In genomic region chr20:2873747-2874041, GRCh38 we compare ENCODE assay signal across 8 cellular contexts. TPM values are rescaled to one million over a fixed set of nuclear protein-coding genes. Genes with fewer than 3 reads are reported as not detected.
A peak's percentile ranks its signal among the peaks of the same experiment; 100 is the strongest.
DNase-seq lines count a peak whose midpoint lies in the region; ATAC-seq, FAIRE-seq and TF ChIP-seq lines count a peak whose summit lies in the region.

No MANE protein-coding gene starts in this region.

- BruUV-seq in A673 (replicated peaks; lab: Mats Ljungman, UMichigan) (no TSS peak), endothelial cell of umbilical vein (replicated peaks; lab: Mats Ljungman, UMichigan) (no TSS peak)

- H3K27me3 Mint-ChIP-seq in natural killer cell (ENCODE audit: low read depth in 2 of 2): no peaks in the 10 kb centered on the region

- no peaks in the 10 kb centered on the region for H3K27me3 ChIP-seq in A673 (replicated peaks; ENCODE audit: insufficient read depth, low read depth, low read length, poor library complexity)
- no peaks in the 10 kb centered on the region for H3K27me3 ChIP-seq in endothelial cell of umbilical vein (ENCODE audit: control insufficient read depth in 2 of 2, insufficient read depth in 2 of 2, low read length in 2 of 2)
- no peaks in the 10 kb centered on the region for H3K27me3 ChIP-seq in subcutaneous abdominal adipose tissue (ENCODE audit: control insufficient read depth in 5 of 5, insufficient read depth in 4 of 5, low read length in 5 of 5)

- dilution Hi-C loops in endothelial cell of umbilical vein (cut with MboI; ENCODE audit: extremely low pct_ligation_motif_present, low sequenced_read_pairs): no loop called here

- H3K4me3 ChIP-seq in A673 (ENCODE audit: low read depth, low read length, poor library complexity, severe bottlenecking) (peak overlapping the region; percentile 100), endothelial cell of umbilical vein (replicated peaks in 1 of 3; ENCODE audit: insufficient read depth in 1 of 3, low read depth in 1 of 3, low read length in 3 of 3) (peak overlapping the region; percentile 55 to 80 (median 64)), subcutaneous abdominal adipose tissue (ENCODE audit: low read depth in 1 of 5, low read length in 5 of 5) (peak overlapping the region; percentile 80 to 91 (median 87))

- peak overlapping the region; percentile 82 for H3K4me3 Mint-ChIP-seq in natural killer cell

- H4K20me1 ChIP-seq in endothelial cell of umbilical vein (replicated peaks; ENCODE audit: control insufficient read depth, extremely low read depth, insufficient read depth, low read length): no peaks in the 10 kb centered on the region

- DNase-seq in A673 (ENCODE audit: low spot score) (peak; percentile 75), HuH-7.5 (ENCODE audit: low spot score) (peak; percentile 39), endothelial cell of umbilical vein (ENCODE audit: low read depth, low spot score) (peak; percentile 47), natural killer cell (no peak), GOT3 (lab: John Stamatoyannopoulos, UW) (no peak)
- DNase-seq in activated CD4-positive, alpha-beta T cell treated with anti-CD3 and anti-CD28 coated beads, Interleukin-2, amount 50 U/mL, for 48 hours: peak; percentile 52 to 65

- peak overlapping the region; percentile 6 for H2AFZ ChIP-seq in endothelial cell of umbilical vein (ENCODE audit: low read depth, low read length)

- POLR2A ChIA-PET in A673 (lab: Charles Lee; ENCODE audit: low non-redundant PET): no interaction called here
- POLR2A ChIA-PET in endothelial cell of umbilical vein (lab: Charles Lee): no interaction called here

- TF ChIP-seq CTCF in A673 (conservative IDR thresholded peaks at IDR 0.05; ENCODE audit: low read depth, low read length) (no peak), endothelial cell of umbilical vein (IDR thresholded peaks at IDR 0.05; ENCODE audit: extremely low read depth in 1 of 2, insufficient read depth in 1 of 2, low read depth in 1 of 2, low read length in 2 of 2) (no peak), natural killer cell (IDR thresholded peaks at IDR 0.05) (no peak)

- no peak for TF ChIP-seq POLR2A in endothelial cell of umbilical vein (IDR thresholded peaks at IDR 0.05; ENCODE audit: low read depth, low read length)

- H3K9me3 ChIP-seq in A673 (ENCODE audit: low read depth, low read length, poor library complexity, severe bottlenecking) (no peaks in the 10 kb centered on the region), endothelial cell of umbilical vein (replicated peaks; ENCODE audit: control insufficient read depth, insufficient read depth, low read length) (no peaks in the 10 kb centered on the region), subcutaneous abdominal adipose tissue (ENCODE audit: control insufficient read depth in 5 of 5, low read length in 5 of 5) (no peaks in the 10 kb centered on the region)

- CTCF ChIA-PET in A673 (lab: Charles Lee): no interaction called here
- CTCF ChIA-PET in endothelial cell of umbilical vein (lab: Charles Lee): no interaction called here

- peaks cover 43% of the 10 kb centered on the region for H3K79me2 ChIP-seq in endothelial cell of umbilical vein (ENCODE audit: control insufficient read depth, insufficient read depth, low read length)

- H3K36me3 Mint-ChIP-seq in natural killer cell: no peaks in the 10 kb centered on the region

- H3K9ac ChIP-seq in endothelial cell of umbilical vein (replicated peaks; ENCODE audit: extremely low read depth, insufficient read depth, low read length) (peak overlapping the region; percentile 64), subcutaneous abdominal adipose tissue (ENCODE audit: low read length in 5 of 5) (peak overlapping the region in 4 of 5 donors; percentile 71 to 89 (median 86))

- H3K4me1 ChIP-seq in A673 (ENCODE audit: insufficient read depth, low read length, poor library complexity, severe bottlenecking): peaks cover 32% of the 10 kb centered on the region
- H3K4me1 ChIP-seq in endothelial cell of umbilical vein (ENCODE audit: control insufficient read depth, extremely low read depth, insufficient read depth, low read length): peaks cover 35% of the 10 kb centered on the region
- H3K4me1 ChIP-seq in subcutaneous abdominal adipose tissue (ENCODE audit: control insufficient read depth in 5 of 5, insufficient read depth in 5 of 5, low read length in 5 of 5): peaks cover 6 to 57% (median 51%) of the 10 kb centered on the region in 5 donors

- peak overlapping the region; percentile 85 for H3K27ac ChIP-seq in A673 (ENCODE audit: low read depth, low read length, poor library complexity, severe bottlenecking)
- H3K27ac ChIP-seq in endothelial cell of umbilical vein (ENCODE audit: insufficient read depth, low read depth, low read length): peak overlapping the region; percentile 65
- H3K27ac ChIP-seq in subcutaneous abdominal adipose tissue (ENCODE audit: low read depth, low read length): no peak overlapping the region

- FAIRE-seq in endothelial cell of umbilical vein (lab: Jason Lieb, UNC): no peak

- peaks cover 68 to 71% of the 10 kb centered on the region in 2 donors for H3K4me1 Mint-ChIP-seq in natural killer cell

- H3K36me3 ChIP-seq in A673 (ENCODE audit: insufficient read depth, low read length, poor library complexity, severe bottlenecking) (no peaks in the 10 kb centered on the region), endothelial cell of umbilical vein (ENCODE audit: control insufficient read depth in 2 of 2, extremely low read depth in 1 of 2, insufficient read depth in 2 of 2, low read length in 2 of 2) (no peaks in the 10 kb centered on the region), subcutaneous abdominal adipose tissue (ENCODE audit: control insufficient read depth in 5 of 5, insufficient read depth in 5 of 5, low read length in 5 of 5) (no peaks in the 10 kb centered on the region)

- intact Hi-C loops in A673 (cut with micrococcal nuclease; ENCODE audit: unreplicated experiment): loop anchor here (5.0 kb wide), 1 partner anchor 124 kb away; no protein-coding TSS in a partner anchor
- intact Hi-C loops in endothelial cell of umbilical vein (cut with micrococcal nuclease): loop anchor here (2.0 to 5.0 kb wide), 5 partner anchors 33 to 174 kb away; partner anchors contain the start of genes MRPS26, PCED1A and VPS16
- intact Hi-C loops in natural killer cell (cut with micrococcal nuclease): loop anchor here (1.0 to 5.0 kb wide), 3 partner anchors 7 to 34 kb away; partner anchors contain the start of genes PCED1A and VPS16

- ATAC-seq in GM19328 (IDR thresholded peaks at IDR 0.05; ENCODE audit: unreplicated experiment) (peak; percentile 43), natural killer cell (peak in 1 of 3 donors; percentile 49)

- no peaks in the 10 kb centered on the region for H3K9me3 Mint-ChIP-seq in natural killer cell

- no peaks in the 10 kb centered on the region for H3K9me1 ChIP-seq in endothelial cell of umbilical vein (replicated peaks; ENCODE audit: control insufficient read depth, extremely low read depth, insufficient read depth, low read length)

- H3K27ac Mint-ChIP-seq in natural killer cell: peak overlapping the region; percentile 74 to 76

- peak overlapping the region; percentile 71 for H3K4me2 ChIP-seq in endothelial cell of umbilical vein (ENCODE audit: insufficient read depth, low read length)

RNA-seq across cellular contexts. Expression of gene PTPRA, which starts 0.4 kb away (rescaled TPM):
- 56.9 and 65.6 TPM in 2 replicates for total RNA-seq in A673 (2021)
- total RNA-seq in endothelial cell of umbilical vein: 52.2 and 53.4 TPM in 2 replicates
- polyA plus RNA-seq in endothelial cell of umbilical vein: 37.7 and 43.2 TPM in 2 replicates
- 51.6 and 58.6 TPM in 2 replicates for polyA plus RNA-seq in endothelial cell of umbilical vein (2011; cell fraction: cytosol; rRNA removed)
- 78.7 and 90.4 TPM in 2 replicates for polyA plus RNA-seq in endothelial cell of umbilical vein (2011; cell fraction: nucleus; rRNA removed)
- polyA plus RNA-seq in endothelial cell of umbilical vein (2012): 54.1 and 69.6 TPM in 2 replicates
- 52.8 and 54.5 TPM in 2 replicates for polyA minus RNA-seq in endothelial cell of umbilical vein
- polyA minus RNA-seq in endothelial cell of umbilical vein (2011; cell fraction: cytosol; rRNA and poly(A)+ RNA removed): 12.7 TPM
- polyA minus RNA-seq in endothelial cell of umbilical vein (2011; cell fraction: nucleus; rRNA and poly(A)+ RNA removed): 36.6 and 66.1 TPM in 2 replicates
- 100 to 1,000 TPM; 125 to 172 (median 141) TPM for total RNA-seq in natural killer cell

RNA-seq across cellular contexts. Expression of gene VPS16, which starts 33.1 kb away (rescaled TPM):
- total RNA-seq in A673 (2021) (37.8 and 39.1 TPM in 2 replicates), endothelial cell of umbilical vein (35.8 and 42.3 TPM in 2 replicates), natural killer cell (100 to 1,000 TPM; 108 to 118 (median 109) TPM)
- 37.6 and 37.8 TPM in 2 replicates for polyA plus RNA-seq in endothelial cell of umbilical vein
- polyA plus RNA-seq in endothelial cell of umbilical vein (2011; cell fraction: cytosol; rRNA removed): 28.7 and 30.0 TPM in 2 replicates
- 188 and 207 TPM in 2 replicates for polyA plus RNA-seq in endothelial cell of umbilical vein (2011; cell fraction: nucleus; rRNA removed)
- polyA plus RNA-seq in endothelial cell of umbilical vein (2012): 32.0 and 42.4 TPM in 2 replicates
- polyA minus RNA-seq in endothelial cell of umbilical vein: 37.3 and 42.6 TPM in 2 replicates
- polyA minus RNA-seq in endothelial cell of umbilical vein (2011; cell fraction: cytosol; rRNA and poly(A)+ RNA removed): 12.2 TPM
- polyA minus RNA-seq in endothelial cell of umbilical vein (2011; cell fraction: nucleus; rRNA and poly(A)+ RNA removed): 27.5 and 28.1 TPM in 2 replicates

RNA-seq across cellular contexts. Expression of gene PCED1A, which starts 33.2 kb away (rescaled TPM):
- total RNA-seq in A673 (2021): 32.8 and 42.0 TPM in 2 replicates
- total RNA-seq in endothelial cell of umbilical vein: 18.7 and 20.1 TPM in 2 replicates
- 32.0 and 37.6 TPM in 2 replicates for polyA plus RNA-seq in endothelial cell of umbilical vein
- 8.2 and 14.7 TPM in 2 replicates for polyA plus RNA-seq in endothelial cell of umbilical vein (2011; cell fraction: cytosol; rRNA removed)
- polyA plus RNA-seq in endothelial cell of umbilical vein (2011; cell fraction: nucleus; rRNA removed): 118 and 123 TPM in 2 replicates
- 15.9 and 25.5 TPM in 2 replicates for polyA plus RNA-seq in endothelial cell of umbilical vein (2012)
- 5.6 and 10.1 TPM in 2 replicates for polyA minus RNA-seq in endothelial cell of umbilical vein
- 7.9 TPM for polyA minus RNA-seq in endothelial cell of umbilical vein (2011; cell fraction: cytosol; rRNA and poly(A)+ RNA removed)
- 12.5 and 14.5 TPM in 2 replicates for polyA minus RNA-seq in endothelial cell of umbilical vein (2011; cell fraction: nucleus; rRNA and poly(A)+ RNA removed)
- 10 to 100 TPM; 70.3 to 76.5 (median 71.1) TPM for total RNA-seq in natural killer cell

RNA-seq across cellular contexts. Expression of gene TMEM239, which starts 57.5 kb away (rescaled TPM):
- total RNA-seq in A673 (2021) (not detected in 2 replicates), endothelial cell of umbilical vein (not detected in 2 replicates), natural killer cell (not detected)
- polyA plus RNA-seq in endothelial cell of umbilical vein: not detected in 2 replicates
- not detected in 2 replicates for polyA plus RNA-seq in endothelial cell of umbilical vein (2011; cell fraction: cytosol; rRNA removed)
- not detected in 2 replicates for polyA plus RNA-seq in endothelial cell of umbilical vein (2011; cell fraction: nucleus; rRNA removed)
- polyA plus RNA-seq in endothelial cell of umbilical vein (2012): not detected in 2 replicates
- polyA minus RNA-seq in endothelial cell of umbilical vein: not detected in 2 replicates
- not detected for polyA minus RNA-seq in endothelial cell of umbilical vein (2011; cell fraction: cytosol; rRNA and poly(A)+ RNA removed)
- not detected in 2 replicates for polyA minus RNA-seq in endothelial cell of umbilical vein (2011; cell fraction: nucleus; rRNA and poly(A)+ RNA removed)

RNA-seq across cellular contexts. Expression of gene C20orf141, which starts 58.9 kb away (rescaled TPM):
- total RNA-seq in A673 (2021): not detected in 2 replicates
- not detected in 2 replicates for total RNA-seq in endothelial cell of umbilical vein
- not detected in 2 replicates for polyA plus RNA-seq in endothelial cell of umbilical vein
- not detected in 2 replicates for polyA plus RNA-seq in endothelial cell of umbilical vein (2011; cell fraction: cytosol; rRNA removed)
- polyA plus RNA-seq in endothelial cell of umbilical vein (2011; cell fraction: nucleus; rRNA removed): not detected in 2 replicates
- polyA plus RNA-seq in endothelial cell of umbilical vein (2012): not detected in 2 replicates
- polyA minus RNA-seq in endothelial cell of umbilical vein: not detected in 2 replicates
- not detected for polyA minus RNA-seq in endothelial cell of umbilical vein (2011; cell fraction: cytosol; rRNA and poly(A)+ RNA removed)
- not detected in 2 replicates for polyA minus RNA-seq in endothelial cell of umbilical vein (2011; cell fraction: nucleus; rRNA and poly(A)+ RNA removed)
- total RNA-seq in natural killer cell: not detected

Comparison
In these comparisons a context has a peak if more than half of its experiments do, and no peak if none do; other contexts are left out.
1. DNase-seq: peak in A673 (single experiment), HuH-7.5 (single experiment), activated CD4-positive, alpha-beta T cell treated with anti-CD3 and anti-CD28 coated beads, Interleukin-2, amount 50 U/mL, for 48 hours (2 of 2) and endothelial cell of umbilical vein (single experiment); none in natural killer cell (single experiment) and GOT3 (single experiment).
2. Peak in every context shown above with its lines, with median percentiles within 50 percentile points of each other: H3K4me3 ChIP-seq.